In the genomic region with DNA sequence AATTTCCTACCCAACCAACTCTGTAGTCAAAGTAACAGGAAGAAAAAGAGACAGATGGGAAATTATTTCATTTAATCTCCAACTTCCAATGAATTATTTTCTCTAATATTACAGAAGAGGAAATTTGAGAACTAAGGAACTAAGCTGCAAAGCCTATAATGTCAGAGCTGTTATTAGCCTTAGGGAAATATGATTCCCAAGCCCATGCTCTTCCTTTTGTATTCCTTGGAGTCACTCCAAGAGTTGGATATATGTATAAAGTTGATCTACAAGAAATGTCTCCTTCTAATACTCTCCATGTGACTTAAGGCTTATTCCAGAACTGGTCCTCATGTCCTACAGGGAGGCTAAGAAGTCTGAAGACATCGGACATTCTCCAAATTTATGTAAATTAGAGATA, we compare ENCODE assay signal across 33 cellular contexts. TPM values are rescaled to one million over a fixed set of nuclear protein-coding genes. Genes with fewer than 3 reads are reported as not detected.
A peak's percentile ranks its signal among the peaks of the same experiment; 100 is the strongest.
DNase-seq lines count a peak whose midpoint lies in the region; ATAC-seq and TF ChIP-seq lines count a peak whose summit lies in the region.
"Had no signal": no experiment of that assay in that cellular context is flagged by ENCODE, and none has a peak within 500 bp of the region (broad histone marks: within the 10 kb centered on the region; RNA-seq: fewer than 3 reads in every experiment).

No MANE protein-coding gene starts in this region.

- H3K9me3 Mint-ChIP-seq in stimulated activated naive CD8-positive, alpha-beta T cell treated with anti-CD3 and anti-CD28 coated beads, Interleukin-15, amount 100 ng/mL, for 72 hours, result no peaks in the 10 kb centered on the region
- peaks cover 0 to 6% of the 10 kb centered on the region in 2 donors for H3K9me3 Mint-ChIP-seq in effector memory CD8-positive, alpha-beta T cell
- H3K9me3 Mint-ChIP-seq: activated CD4-positive, alpha-beta T cell treated with anti-CD3 and anti-CD28 coated beads, Interleukin-2, amount 10 ng/mL, durations not matched to agents 24 days and 14 days; activated naive CD8-positive, alpha-beta T cell treated with anti-CD3 and anti-CD28 coated beads for 36 hours; CD4-positive, alpha-beta memory T cell; HFFc6; naive thymus-derived CD8-positive, alpha-beta T cell had no signal

- DNase-seq in LHCN-M2 (ENCODE audit: low read depth) (peak; percentile 30), NCI-H446 treated with DMSO at 0.1 percent for 48 hours (lab: John Stamatoyannopoulos, UW) (peak; percentile 22), choroid plexus epithelial cell (ENCODE audit: low read depth) (peak; percentile 0), left ventricle myocardium superior (no peak)
- DNase-seq in stimulated activated naive CD8-positive, alpha-beta T cell treated with anti-CD3 and anti-CD28 coated beads, Interleukin-15, amount 100 ng/mL, for 72 hours, result no peak
- no peak for DNase-seq in effector memory CD8-positive, alpha-beta T cell
- DNase-seq: activated CD4-positive, alpha-beta T cell treated with anti-CD3 and anti-CD28 coated beads, Interleukin-2, amount 10 ng/mL, durations not matched to agents 24 days and 14 days; activated CD8-positive, alpha-beta memory T cell treated with anti-CD3 and anti-CD28 coated beads for 24 hours; activated naive CD8-positive, alpha-beta T cell treated with anti-CD3 and anti-CD28 coated beads for 36 hours; activated T-cell treated with anti-CD3 and anti-CD28 coated beads for 4 hours; aorta; caudate nucleus; CD4-positive, alpha-beta memory T cell; foreskin melanocyte; GOT3; HFFc6; lower lobe of right lung; MG63; midbrain; naive thymus-derived CD8-positive, alpha-beta T cell; NCI-H1930; NCI-H510A; stimulated activated CD4-positive, alpha-beta T cell treated with anti-CD3 and anti-CD28 coated beads, Interleukin-4, amount 100 ng/mL, for 1 hour; T-helper 9 cell; tibial artery; WERI-Rb-1 had no signal

- H3K4me3 ChIP-seq in choroid plexus epithelial cell (ENCODE audit: low read depth, low read length), result no peak overlapping the region
- H3K4me3 ChIP-seq: esophagus muscularis mucosa, K562, lower lobe of right lung, MG63, tibial artery had no signal

- intact Hi-C loops in left ventricle myocardium superior (cut with micrococcal nuclease), result no loop called here

- no peak overlapping the region for H3K4me3 Mint-ChIP-seq in stimulated activated naive CD8-positive, alpha-beta T cell treated with anti-CD3 and anti-CD28 coated beads, Interleukin-15, amount 100 ng/mL, for 72 hours
- no peak overlapping the region for H3K4me3 Mint-ChIP-seq in effector memory CD8-positive, alpha-beta T cell
- H3K4me3 Mint-ChIP-seq: activated CD4-positive, alpha-beta T cell treated with anti-CD3 and anti-CD28 coated beads, Interleukin-2, amount 10 ng/mL, durations not matched to agents 24 days and 14 days; activated naive CD8-positive, alpha-beta T cell treated with anti-CD3 and anti-CD28 coated beads for 36 hours; CD4-positive, alpha-beta memory T cell; HFFc6; naive thymus-derived CD8-positive, alpha-beta T cell had no signal

- ATAC-seq in left ventricle myocardium superior (no peak), HG03135 (IDR thresholded peaks at IDR 0.05; ENCODE audit: unreplicated experiment) (no peak)
- ATAC-seq in stimulated activated naive CD8-positive, alpha-beta T cell treated with anti-CD3 and anti-CD28 coated beads, Interleukin-15, amount 100 ng/mL, for 72 hours, result no peak
- ATAC-seq in effector memory CD8-positive, alpha-beta T cell (replicated peaks), result no peak
- ATAC-seq: K562; lower lobe of right lung; naive thymus-derived CD8-positive, alpha-beta T cell; sciatic nerve had no signal

- TF ChIP-seq CTCF in 22Rv1 (IDR thresholded peaks at IDR 0.05) (no peak), choroid plexus epithelial cell (conservative IDR thresholded peaks at IDR 0.05; ENCODE audit: low read depth, low read length) (no peak)

- H3K4me1 Mint-ChIP-seq in stimulated activated naive CD8-positive, alpha-beta T cell treated with anti-CD3 and anti-CD28 coated beads, Interleukin-15, amount 100 ng/mL, for 72 hours, result no peaks in the 10 kb centered on the region
- no peaks in the 10 kb centered on the region for H3K4me1 Mint-ChIP-seq in effector memory CD8-positive, alpha-beta T cell (ENCODE audit: low read depth in 2 of 2)
- H3K4me1 Mint-ChIP-seq: activated CD4-positive, alpha-beta T cell treated with anti-CD3 and anti-CD28 coated beads, Interleukin-2, amount 10 ng/mL, durations not matched to agents 24 days and 14 days; activated naive CD8-positive, alpha-beta T cell treated with anti-CD3 and anti-CD28 coated beads for 36 hours; CD4-positive, alpha-beta memory T cell; naive thymus-derived CD8-positive, alpha-beta T cell had no signal

- no peak overlapping the region for H3K27ac Mint-ChIP-seq in stimulated activated naive CD8-positive, alpha-beta T cell treated with anti-CD3 and anti-CD28 coated beads, Interleukin-15, amount 100 ng/mL, for 72 hours
- no peak overlapping the region for H3K27ac Mint-ChIP-seq in effector memory CD8-positive, alpha-beta T cell
- H3K27ac Mint-ChIP-seq: activated CD4-positive, alpha-beta T cell treated with anti-CD3 and anti-CD28 coated beads, Interleukin-2, amount 10 ng/mL, durations not matched to agents 24 days and 14 days; activated naive CD8-positive, alpha-beta T cell treated with anti-CD3 and anti-CD28 coated beads for 36 hours; CD4-positive, alpha-beta memory T cell; HFFc6; naive thymus-derived CD8-positive, alpha-beta T cell; progenitor cell of endocrine pancreas had no signal

- H3K27me3 Mint-ChIP-seq in stimulated activated naive CD8-positive, alpha-beta T cell treated with anti-CD3 and anti-CD28 coated beads, Interleukin-15, amount 100 ng/mL, for 72 hours, result no peaks in the 10 kb centered on the region
- H3K27me3 Mint-ChIP-seq in effector memory CD8-positive, alpha-beta T cell, result no peaks in the 10 kb centered on the region
- H3K27me3 Mint-ChIP-seq: activated CD4-positive, alpha-beta T cell treated with anti-CD3 and anti-CD28 coated beads, Interleukin-2, amount 10 ng/mL, durations not matched to agents 24 days and 14 days; activated naive CD8-positive, alpha-beta T cell treated with anti-CD3 and anti-CD28 coated beads for 36 hours; CD4-positive, alpha-beta memory T cell; naive thymus-derived CD8-positive, alpha-beta T cell; progenitor cell of endocrine pancreas had no signal

- H3K27ac ChIP-seq in 22Rv1, result peak overlapping the region; percentile 58
- H3K27ac ChIP-seq: esophagus muscularis mucosa, lower lobe of right lung, tibial artery, WERI-Rb-1 had no signal

- no peaks in the 10 kb centered on the region for H3K36me3 Mint-ChIP-seq in effector memory CD8-positive, alpha-beta T cell (ENCODE audit: insufficient read depth)
- H3K36me3 Mint-ChIP-seq: activated naive CD8-positive, alpha-beta T cell treated with anti-CD3 and anti-CD28 coated beads for 36 hours; CD4-positive, alpha-beta memory T cell; naive thymus-derived CD8-positive, alpha-beta T cell had no signal

RNA-seq across cellular contexts. Expression of a gene that starts 31.6 kb away (rescaled TPM):
- total RNA-seq in LHCN-M2 (2014; rRNA removed) (under 0.01 TPM in 1 of 2 replicates, not detected in the other), left ventricle myocardium superior (not detected)
- not detected for polyA plus RNA-seq in LHCN-M2 (2012)
- total RNA-seq: activated CD4-positive, alpha-beta T cell treated with anti-CD3 and anti-CD28 coated beads, Interleukin-2, amount 10 ng/mL, durations not matched to agents 24 days and 14 days; activated naive CD8-positive, alpha-beta T cell treated with anti-CD3 and anti-CD28 coated beads for 36 hours; aorta; CD4-positive, alpha-beta memory T cell; HFFc6; K562; kidney epithelial cell; lower lobe of right lung; naive thymus-derived CD8-positive, alpha-beta T cell; progenitor cell of endocrine pancreas; sciatic nerve had no signal
- polyA plus RNA-seq: aorta; CD4-positive, alpha-beta memory T cell; K562; naive thymus-derived CD8-positive, alpha-beta T cell had no signal

Comparison
In these comparisons a context has a peak if more than half of its experiments do, and no peak if none do; other contexts are left out.
1. DNase-seq: peak in LHCN-M2 (single experiment), NCI-H446 treated with DMSO at 0.1 percent for 48 hours (single experiment) and choroid plexus epithelial cell (single experiment); none in left ventricle myocardium superior (single experiment), stimulated activated naive CD8-positive, alpha-beta T cell treated with anti-CD3 and anti-CD28 coated beads, Interleukin-15, amount 100 ng/mL, for 72 hours (0 of 2) and effector memory CD8-positive, alpha-beta T cell (0 of 3).